In the genomic region with DNA sequence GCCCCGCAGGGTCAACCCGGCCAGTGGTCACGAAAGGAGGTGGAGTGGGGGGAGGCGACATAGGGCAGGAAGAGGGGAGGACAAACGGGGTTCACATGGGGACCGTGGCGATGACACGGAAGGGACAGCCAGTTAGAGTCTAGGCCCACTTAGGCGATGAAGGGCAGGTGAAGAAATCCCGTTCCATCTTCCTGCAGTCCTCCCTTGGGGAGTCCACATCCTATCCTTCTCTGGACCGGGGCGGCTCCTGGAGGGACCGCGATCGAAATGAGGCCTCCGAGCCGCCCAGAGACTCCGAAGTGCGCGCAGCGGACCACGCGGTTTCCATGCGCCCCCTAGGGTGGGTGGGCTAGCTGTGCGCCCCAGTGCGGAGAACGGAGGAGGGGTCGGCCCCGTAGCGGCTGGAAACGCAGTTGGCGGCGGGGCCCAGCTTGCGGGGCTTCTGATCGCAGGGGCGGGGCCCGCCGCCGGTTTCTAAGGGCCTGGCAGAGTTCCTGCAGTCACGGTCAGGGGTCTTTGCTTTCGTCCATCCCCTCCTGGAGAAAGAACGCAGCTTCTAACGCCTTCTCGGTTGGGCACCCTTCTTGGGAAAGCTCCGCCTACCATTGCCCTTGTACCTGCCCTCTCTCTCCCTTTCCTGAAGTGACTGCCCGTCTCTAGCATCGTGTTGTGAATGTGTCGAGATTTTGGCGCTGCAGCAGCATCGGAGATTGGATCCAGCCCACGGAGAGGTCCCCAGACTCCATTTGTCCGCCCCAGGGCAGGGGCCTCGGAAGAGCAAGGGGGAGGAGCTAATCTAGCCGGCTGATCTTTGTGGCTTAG, we compare ENCODE assay signal across 8 cellular contexts. TPM values are rescaled to one million over a fixed set of nuclear protein-coding genes. Genes with fewer than 3 reads are reported as not detected.
DNase-seq lines count a peak whose midpoint lies in the region; ATAC-seq and TF ChIP-seq lines count a peak whose summit lies in the region.

No MANE protein-coding gene starts in this region.

- H3K27ac ChIP-seq in esophagus muscularis mucosa (replicated peaks in 1 of 4), result peak overlapping the region; percentile 44 to 70 (median 66)
- peak overlapping the region; percentile 73 for H3K27ac ChIP-seq in naive thymus-derived CD4-positive, alpha-beta T cell (ENCODE audit: low read depth, low read length)

- POLR2A ChIA-PET in naive thymus-derived CD4-positive, alpha-beta T cell (lab: Charles Lee), result interaction anchor here (0.6 to 3.8 kb wide), 10 partner anchors 9 to 1745 kb away, joined by 3 to 37 read pairs (median 4); a partner anchor contains a TSS

- H3K36me3 Mint-ChIP-seq in naive thymus-derived CD4-positive, alpha-beta T cell, result peaks cover 0 to 4% (median 0%) of the 10 kb centered on the region in 5 donors
- H3K36me3 Mint-ChIP-seq in stimulated activated naive CD8-positive, alpha-beta T cell treated with anti-CD3 and anti-CD28 coated beads, Interleukin-15, Interleukin-2, amounts not matched to agents 100 ng/mL and 50 ng/mL, for 24 hours (ENCODE audit: low read depth), result no peaks in the 10 kb centered on the region

- peak; percentile 75 for DNase-seq in D341Med (ENCODE audit: low spot score)
- peak; percentile 75 for DNase-seq in NCI-H2171 treated with DMSO at 0.1 percent for 48 hours (lab: John Stamatoyannopoulos, UW)
- peak; percentile 26 for DNase-seq in activated T-cell treated with anti-CD3 and anti-CD28 coated beads for 24 hours (ENCODE audit: low read depth)
- no peak for DNase-seq in esophagus muscularis mucosa (ENCODE audit: extremely low spot score)
- peak; percentile 40 to 60 (median 53) for DNase-seq in naive thymus-derived CD4-positive, alpha-beta T cell
- DNase-seq in NCI-H446 treated with DMSO at 0.1 percent for 48 hours (lab: John Stamatoyannopoulos, UW), result no peak

- no peaks in the 10 kb centered on the region for H3K9me3 Mint-ChIP-seq in naive thymus-derived CD4-positive, alpha-beta T cell
- no peaks in the 10 kb centered on the region for H3K9me3 Mint-ChIP-seq in stimulated activated naive CD8-positive, alpha-beta T cell treated with anti-CD3 and anti-CD28 coated beads, Interleukin-15, Interleukin-2, amounts not matched to agents 100 ng/mL and 50 ng/mL, for 24 hours

- TF ChIP-seq CTCF in esophagus muscularis mucosa (IDR thresholded peaks at IDR 0.05), result peak in 1 of 3 experiments; percentile 35

- peaks cover 8 to 18% (median 17%) of the 10 kb centered on the region in 4 donors for H3K4me1 ChIP-seq in esophagus muscularis mucosa
- H3K4me1 ChIP-seq in naive thymus-derived CD4-positive, alpha-beta T cell (ENCODE audit: control insufficient read depth in 2 of 2, insufficient read depth in 2 of 2, low read length in 2 of 2), result peaks cover 3 to 4% of the 10 kb centered on the region in 2 donors

- peak overlapping the region; percentile 71 to 82 (median 74) for H3K4me3 ChIP-seq in esophagus muscularis mucosa
- peak overlapping the region; percentile 77 for H3K4me3 ChIP-seq in naive thymus-derived CD4-positive, alpha-beta T cell (ENCODE audit: low read length)

- intact Hi-C loops in esophagus muscularis mucosa (cut with DNase I), result no loop called here
- intact Hi-C loops in naive thymus-derived CD4-positive, alpha-beta T cell (cut with micrococcal nuclease), result loop anchor here in 1 of 2 donors (1.0 to 5.0 kb wide), 4 partner anchors 21 to 198 kb away; a partner anchor contains a TSS

- CTCF ChIA-PET in naive thymus-derived CD4-positive, alpha-beta T cell (lab: Charles Lee), result interaction anchor here (0.6 to 1.4 kb wide), 7 partner anchors 15 to 1701 kb away, joined by 3 to 5 read pairs (median 3); a partner anchor contains a TSS

- peak overlapping the region; percentile 87 to 98 (median 94) for H3K4me3 Mint-ChIP-seq in naive thymus-derived CD4-positive, alpha-beta T cell
- peak overlapping the region; percentile 84 for H3K4me3 Mint-ChIP-seq in stimulated activated naive CD8-positive, alpha-beta T cell treated with anti-CD3 and anti-CD28 coated beads, Interleukin-15, Interleukin-2, amounts not matched to agents 100 ng/mL and 50 ng/mL, for 24 hours

- H3K4me1 Mint-ChIP-seq in naive thymus-derived CD4-positive, alpha-beta T cell, result peaks cover 0 to 24% (median 17%) of the 10 kb centered on the region in 7 donors
- H3K4me1 Mint-ChIP-seq in stimulated activated naive CD8-positive, alpha-beta T cell treated with anti-CD3 and anti-CD28 coated beads, Interleukin-15, Interleukin-2, amounts not matched to agents 100 ng/mL and 50 ng/mL, for 24 hours (ENCODE audit: low read depth), result peaks cover 17% of the 10 kb centered on the region

- peak; percentile 85 for ATAC-seq in naive thymus-derived CD4-positive, alpha-beta T cell
- ATAC-seq in HG03460 (IDR thresholded peaks at IDR 0.05; ENCODE audit: unreplicated experiment), result no peak

- peaks cover 0 to 3% (median 0%) of the 10 kb centered on the region in 5 donors for H3K27me3 Mint-ChIP-seq in naive thymus-derived CD4-positive, alpha-beta T cell
- no peaks in the 10 kb centered on the region for H3K27me3 Mint-ChIP-seq in stimulated activated naive CD8-positive, alpha-beta T cell treated with anti-CD3 and anti-CD28 coated beads, Interleukin-15, Interleukin-2, amounts not matched to agents 100 ng/mL and 50 ng/mL, for 24 hours

- no peaks in the 10 kb centered on the region for H3K9me3 ChIP-seq in esophagus muscularis mucosa
- no peaks in the 10 kb centered on the region for H3K9me3 ChIP-seq in naive thymus-derived CD4-positive, alpha-beta T cell (ENCODE audit: control insufficient read depth in 2 of 3, low read length in 3 of 3)

- peak overlapping the region; percentile 19 to 96 (median 86) for H3K27ac Mint-ChIP-seq in naive thymus-derived CD4-positive, alpha-beta T cell
- H3K27ac Mint-ChIP-seq in stimulated activated naive CD8-positive, alpha-beta T cell treated with anti-CD3 and anti-CD28 coated beads, Interleukin-15, Interleukin-2, amounts not matched to agents 100 ng/mL and 50 ng/mL, for 24 hours, result peak overlapping the region; percentile 85

- TF ChIP-seq POLR2A in esophagus muscularis mucosa (IDR thresholded peaks at IDR 0.05; ENCODE audit: low read depth), result no peak

- TF ChIP-seq EP300 in esophagus muscularis mucosa (IDR thresholded peaks at IDR 0.05), result no peak

- WGBS in esophagus muscularis mucosa, result 2% methylated on average over 40 of the region's 54 CpGs

- H3K27me3 ChIP-seq in esophagus muscularis mucosa, result no peaks in the 10 kb centered on the region
- H3K27me3 ChIP-seq in naive thymus-derived CD4-positive, alpha-beta T cell (ENCODE audit: control insufficient read depth in 2 of 2, insufficient read depth in 2 of 2, low read length in 2 of 2), result no peaks in the 10 kb centered on the region

- peaks cover 0 to 4% (median 0%) of the 10 kb centered on the region in 4 donors for H3K36me3 ChIP-seq in esophagus muscularis mucosa
- no peaks in the 10 kb centered on the region for H3K36me3 ChIP-seq in naive thymus-derived CD4-positive, alpha-beta T cell (ENCODE audit: control insufficient read depth in 2 of 3, insufficient read depth in 3 of 3, low read length in 3 of 3)

RNA-seq across cellular contexts. Expression of a gene that starts 17.9 kb away (rescaled TPM):
- under 1 TPM in 2 of 4 donors, not detected in 2; 0.32 to 0.57 TPM for total RNA-seq in esophagus muscularis mucosa
- total RNA-seq in naive thymus-derived CD4-positive, alpha-beta T cell, result 1 to 10 TPM in 1 of 5 experiments, under 1 TPM in 3, not detected in 1; 0.80 to 1.9 (median 0.90) TPM
- 1 to 10 TPM in 1 of 2 donors, under 1 TPM in 1; 0.44 to 2.5 TPM for polyA plus RNA-seq in naive thymus-derived CD4-positive, alpha-beta T cell

RNA-seq across cellular contexts. Expression of a gene that starts 21.7 kb away (rescaled TPM):
- total RNA-seq in esophagus muscularis mucosa, result 100 to 1,000 TPM in 3 of 4 donors, 10 to 100 TPM in 1; 92.3 to 140 (median 112) TPM
- 100 to 1,000 TPM; 110 to 165 (median 157) TPM for total RNA-seq in naive thymus-derived CD4-positive, alpha-beta T cell
- 10 to 100 TPM; 65.8 to 81.7 TPM for polyA plus RNA-seq in naive thymus-derived CD4-positive, alpha-beta T cell

RNA-seq across cellular contexts. Expression of a gene that starts 28.3 kb away (rescaled TPM):
- 1 to 10 TPM; 2.1 to 3.8 (median 3.3) TPM for total RNA-seq in esophagus muscularis mucosa
- total RNA-seq in naive thymus-derived CD4-positive, alpha-beta T cell, result 10 to 100 TPM in 2 of 5 experiments, 1 to 10 TPM in 3; 1.9 to 13.6 (median 5.0) TPM
- 1 to 10 TPM; 5.9 to 7.6 TPM for polyA plus RNA-seq in naive thymus-derived CD4-positive, alpha-beta T cell

RNA-seq across cellular contexts. Expression of a gene that starts 36.6 kb away (rescaled TPM):
- total RNA-seq in esophagus muscularis mucosa, result 10 to 100 TPM; 12.1 to 17.1 (median 14.2) TPM
- total RNA-seq in naive thymus-derived CD4-positive, alpha-beta T cell, result 10 to 100 TPM; 33.9 to 51.6 (median 43.8) TPM
- polyA plus RNA-seq in naive thymus-derived CD4-positive, alpha-beta T cell, result 10 to 100 TPM; 15.5 to 20.6 TPM

Comparison
In these comparisons a context has a peak if more than half of its experiments do, and no peak if none do; other contexts are left out.
1. DNase-seq: peak in D341Med (single experiment), NCI-H2171 treated with DMSO at 0.1 percent for 48 hours (single experiment), activated T-cell treated with anti-CD3 and anti-CD28 coated beads for 24 hours (single experiment) and naive thymus-derived CD4-positive, alpha-beta T cell (9 of 9); none in esophagus muscularis mucosa (single experiment) and NCI-H446 treated with DMSO at 0.1 percent for 48 hours (single experiment).